8 cellular contexts compared by ENCODE assay signal in genomic region chr2:85804583-85804982, GRCh38. TPM values are rescaled to one million over a fixed set of nuclear protein-coding genes. Genes with fewer than 3 reads are reported as not detected.
DNase-seq lines count a peak whose midpoint lies in the region; ATAC-seq and TF ChIP-seq lines count a peak whose summit lies in the region.

No MANE protein-coding gene starts in this region.

- H3K9me2 ChIP-seq in PC-9 (ENCODE audit: insufficient read depth) = no peaks in the 10 kb centered on the region

- no peaks in the 10 kb centered on the region for H3K36me3 ChIP-seq in PC-9 (ENCODE audit: low read depth)

- no peaks in the 10 kb centered on the region for H3K27me3 ChIP-seq in PC-9 (ENCODE audit: insufficient read depth, low read depth)

- peak; percentile 47 for DNase-seq in stimulated activated CD4-positive, alpha-beta T cell treated with anti-CD3 and anti-CD28 coated beads, Interleukin-15, amount 100 ng/mL, for 24 hours
- DNase-seq in stimulated activated CD4-positive, alpha-beta T cell treated with anti-CD3 and anti-CD28 coated beads, Interleukin-4, amount 100 ng/mL, for 1 hour = no peak
- DNase-seq in PC-9 (no peak), endothelial cell (ENCODE audit: low spot score) (no peak), progenitor cell of endocrine pancreas (ENCODE audit: low spot score, unreplicated experiment) (no peak), NCI-H526 treated with DMSO at 0.1 percent for 48 hours (lab: John Stamatoyannopoulos, UW) (no peak), NCI-H2227 (lab: John Stamatoyannopoulos, UW; ENCODE audit: unreplicated experiment) (no peak)

- no peak for ATAC-seq in HG03432 (IDR thresholded peaks at IDR 0.05; ENCODE audit: unreplicated experiment)

- H3K4me1 ChIP-seq in PC-9 (replicated peaks; ENCODE audit: insufficient read depth) = peaks cover 6% of the 10 kb centered on the region

- no peaks in the 10 kb centered on the region for H3K79me2 ChIP-seq in PC-9 (ENCODE audit: low read depth)

- H3K4me1 Mint-ChIP-seq in endothelial cell (ENCODE audit: unreplicated experiment) = no peaks in the 10 kb centered on the region
- no peaks in the 10 kb centered on the region for H3K4me1 Mint-ChIP-seq in progenitor cell of endocrine pancreas (ENCODE audit: low read depth)

- CTCF ChIA-PET in PC-9 (lab: Charles Lee) = no interaction called here

- intact Hi-C loops in PC-9 (cut with micrococcal nuclease; ENCODE audit: unreplicated experiment) = loop anchor here (1.0 kb wide), 1 partner anchor 32 kb away; no protein-coding TSS in a partner anchor

- TF ChIP-seq CTCF in PC-9 (conservative IDR thresholded peaks at IDR 0.05) (peak; percentile 78), endothelial cell (IDR thresholded peaks at IDR 0.05; ENCODE audit: unreplicated experiment) (peak; percentile 85), progenitor cell of endocrine pancreas (IDR thresholded peaks at IDR 0.05; ENCODE audit: unreplicated experiment) (peak; percentile 65)

- H3K36me3 Mint-ChIP-seq in endothelial cell (ENCODE audit: low read depth, unreplicated experiment) (no peaks in the 10 kb centered on the region), progenitor cell of endocrine pancreas (ENCODE audit: insufficient read depth) (no peaks in the 10 kb centered on the region)

- BruUV-seq in PC-9 (replicated peaks; lab: Mats Ljungman, UMichigan) = no TSS peak

- POLR2A ChIA-PET in PC-9 (lab: Charles Lee; ENCODE audit: unreplicated experiment) = no interaction called here

- H3K27me3 Mint-ChIP-seq in endothelial cell (ENCODE audit: unreplicated experiment) (peaks cover 4% of the 10 kb centered on the region), progenitor cell of endocrine pancreas (peaks cover 2% of the 10 kb centered on the region)

- H3K4me3 Mint-ChIP-seq in endothelial cell (ENCODE audit: unreplicated experiment) = no peak overlapping the region
- no peak overlapping the region for H3K4me3 Mint-ChIP-seq in progenitor cell of endocrine pancreas (ENCODE audit: low read depth)

- 0 out of 2 replicates have a peak, but pooled peaks cover 5% of the 10 kb centered on the region for H3F3A ChIP-seq in PC-9 (ENCODE audit: insufficient read depth, low read depth)

- no peak overlapping the region for H2AFZ ChIP-seq in PC-9

- H3K27ac ChIP-seq in PC-9 = no peak overlapping the region

- no peaks in the 10 kb centered on the region for H3K9me3 Mint-ChIP-seq in endothelial cell (ENCODE audit: unreplicated experiment)
- no peaks in the 10 kb centered on the region for H3K9me3 Mint-ChIP-seq in progenitor cell of endocrine pancreas (ENCODE audit: low read depth)

- no peaks in the 10 kb centered on the region for H3K9me3 ChIP-seq in PC-9 (ENCODE audit: insufficient read depth, low read depth)

- H4K20me1 ChIP-seq in PC-9 (ENCODE audit: insufficient read depth) = no peaks in the 10 kb centered on the region

- no peak overlapping the region for H3K4me2 ChIP-seq in PC-9

- H3K4me3 ChIP-seq in PC-9 = no peak overlapping the region

- H3K27ac Mint-ChIP-seq in endothelial cell (ENCODE audit: unreplicated experiment) (no peak overlapping the region), progenitor cell of endocrine pancreas (no peak overlapping the region)

RNA-seq across cellular contexts. Expression of gene ATOH8, which starts 50.8 kb away (rescaled TPM):
- total RNA-seq in PC-9 (2021) = 0.25 TPM in 1 of 2 replicates, not detected in the other
- 1.8 TPM for total RNA-seq in endothelial cell (ENCODE audit: unreplicated experiment)
- total RNA-seq in progenitor cell of endocrine pancreas = 1.3 and 1.7 TPM in 2 replicates
